ENCODE assay signal across 9 cellular contexts in the genomic region with DNA sequence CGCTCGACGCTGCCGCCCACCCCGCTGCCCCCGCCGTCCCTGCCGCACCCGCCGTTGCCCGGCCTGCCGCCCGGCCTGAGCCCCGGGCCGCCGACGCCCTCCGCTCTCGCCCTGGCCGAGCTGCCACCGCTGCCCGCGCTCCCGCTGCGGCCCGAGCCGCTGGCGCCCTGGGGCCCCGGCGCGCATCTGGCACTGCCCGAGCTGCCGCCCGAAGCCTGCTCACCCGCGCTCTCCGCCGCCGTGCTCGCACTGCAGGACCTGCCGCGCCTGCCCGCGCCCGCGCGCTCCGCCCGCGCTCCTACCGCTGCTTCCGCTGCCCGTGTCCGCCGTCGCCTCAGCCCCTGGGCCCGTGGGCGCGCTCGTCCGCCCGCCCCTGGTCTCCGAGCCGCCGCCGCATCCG. TPM values are rescaled to one million over a fixed set of nuclear protein-coding genes. Genes with fewer than 3 reads are reported as not detected.
DNase-seq lines count a peak whose midpoint lies in the region; ATAC-seq and TF ChIP-seq lines count a peak whose summit lies in the region.
"Had no signal": no experiment of that assay in that cellular context is flagged by ENCODE, and none has a peak within 500 bp of the region (broad histone marks: within the 10 kb centered on the region; RNA-seq: fewer than 3 reads in every experiment).

No MANE protein-coding gene starts in this region.

- H3K27ac ChIP-seq in C4-2B (peak overlapping the region; percentile 50; the same call in 1 of the 2 replicates), gastroesophageal sphincter (peak overlapping the region in 1 of 4 donors; percentile 71), SK-N-SH (ENCODE audit: low read depth in 2 of 2, low read length in 1 of 2) (no peak overlapping the region)
- H3K27ac ChIP-seq: SK-N-MC had no signal

- H3K27me3 ChIP-seq in MG63 (no peaks in the 10 kb centered on the region), gastroesophageal sphincter (peaks cover 68% of the 10 kb centered on the region), SK-N-SH (ENCODE audit: insufficient read depth) (no peaks in the 10 kb centered on the region)

- TF ChIP-seq EP300 in gastroesophageal sphincter (IDR thresholded peaks at IDR 0.05) (no peak), SK-N-SH (IDR thresholded peaks at IDR 0.05; ENCODE audit: borderline replicate concordance in 1 of 2, low read depth in 1 of 2, low read length in 1 of 2) (no peak)

- peaks cover 21% of the 10 kb centered on the region for H3K36me3 ChIP-seq in MG63
- no peaks in the 10 kb centered on the region for H3K36me3 ChIP-seq in gastroesophageal sphincter
- no peaks in the 10 kb centered on the region for H3K36me3 ChIP-seq in SK-N-SH (replicated peaks in 1 of 2; ENCODE audit: control insufficient read depth in 1 of 2, insufficient read depth in 2 of 2, low read length in 1 of 2)

- H3K4me3 ChIP-seq in MG63 (no peak overlapping the region), gastroesophageal sphincter (peak overlapping the region in 1 of 2 donors; percentile 44), SK-N-SH (ENCODE audit: low read depth in 2 of 2, low read length in 1 of 2) (peak overlapping the region in 1 of 2 experiments; percentile 47; a peak in 2 of 4 replicates)
- H3K4me3 ChIP-seq: SK-N-MC had no signal

- ATAC-seq in GM19328 (IDR thresholded peaks at IDR 0.05; ENCODE audit: unreplicated experiment) (peak; percentile 4), gastroesophageal sphincter (peak; percentile 20)

- WGBS in gastroesophageal sphincter (ENCODE audit: low coverage in 1 of 2), 2 donors: no CpG with 5 or more reads among the region's 67 CpGs
- WGBS in SK-N-SH (ENCODE audit: low lambda C conversion rate): no CpG with 5 or more reads among the region's 67 CpGs

- H3K9me3 ChIP-seq in MG63 (no peaks in the 10 kb centered on the region), gastroesophageal sphincter (no peaks in the 10 kb centered on the region), SK-N-SH (no peaks in the 10 kb centered on the region)

- no peak overlapping the region for H3K4me2 ChIP-seq in SK-N-SH

- H3K9ac ChIP-seq in SK-N-SH: no peak overlapping the region

- H3K79me2 ChIP-seq in SK-N-SH (ENCODE audit: insufficient read depth): no peaks in the 10 kb centered on the region

- no peak for TF ChIP-seq RAD21 in SK-N-SH (IDR thresholded peaks at IDR 0.05; ENCODE audit: low read length)

- TF ChIP-seq CTCF in C4-2B (conservative IDR thresholded peaks at IDR 0.05) (no peak), gastroesophageal sphincter (IDR thresholded peaks at IDR 0.05) (no peak), SK-N-SH (IDR thresholded peaks at IDR 0.05) (no peak)

- TF ChIP-seq POLR2A in gastroesophageal sphincter (IDR thresholded peaks at IDR 0.05): no peak

- POLR2A ChIA-PET in SK-N-SH (lab: Yijun Ruan, JAX): interaction anchor here (1.9 kb wide), 1 partner anchor 16 kb away, joined by 8 read pairs; a partner anchor contains a TSS

- DNase-seq in MG63 (peak; percentile 62), NCI-H2107 treated with DMSO at 0.1 percent for 48 hours (lab: John Stamatoyannopoulos, UW; ENCODE audit: unreplicated experiment) (no peak), SK-N-SH (no peak), GF-D8 (lab: John Stamatoyannopoulos, UW) (no peak)
- no peak for DNase-seq in activated CD8-positive, alpha-beta memory T cell treated with anti-CD3 and anti-CD28 coated beads for 24 hours

- H4K20me1 ChIP-seq in SK-N-SH (ENCODE audit: insufficient read depth): no peaks in the 10 kb centered on the region

- CTCF ChIA-PET in SK-N-SH (lab: Yijun Ruan, JAX): interaction anchor here (0.5 to 8.2 kb wide), 9 partner anchors 16 to 972 kb away, joined by 3 to 72 read pairs (median 4); a partner anchor contains a TSS

- H3K9me2 ChIP-seq in SK-N-SH: no peaks in the 10 kb centered on the region

- peaks cover 6% of the 10 kb centered on the region for H3F3A ChIP-seq in SK-N-SH (replicated peaks; ENCODE audit: insufficient read depth)

- no peak overlapping the region for H2AFZ ChIP-seq in SK-N-SH (ENCODE audit: low read depth)

- H3K4me1 ChIP-seq in gastroesophageal sphincter (peaks cover 0 to 11% (median 4%) of the 10 kb centered on the region in 3 donors), SK-N-SH (ENCODE audit: control insufficient read depth in 1 of 2, insufficient read depth in 2 of 2, low read depth in 1 of 2, low read length in 1 of 2) (peaks cover 0 to 3% of the 10 kb centered on the region in 2 experiments; a peak in 1 of 4 replicates)

TF ChIP-seq in SK-N-SH, 30 proteins besides CTCF, POLR2A, EP300 and RAD21:
- TF ChIP-seq MEF2A (IDR thresholded peaks at IDR 0.05; ENCODE audit: borderline replicate concordance, low read depth) (no peak), FOXJ3 (CRISPR knock-in tag; IDR thresholded peaks at IDR 0.05) (no peak), NFIC (IDR thresholded peaks at IDR 0.05; ENCODE audit: borderline replicate concordance) (no peak), MXI1 (IDR thresholded peaks at IDR 0.05; ENCODE audit: low read depth, low read length) (no peak), JUND (IDR thresholded peaks at IDR 0.05) (no peak), EZH2phosphoT487 (IDR thresholded peaks at IDR 0.05; ENCODE audit: borderline replicate concordance, low read depth) (no peak), RXRA (IDR thresholded peaks at IDR 0.05; ENCODE audit: borderline replicate concordance, low read depth) (no peak)
- TF ChIP-seq, protein P1, sequence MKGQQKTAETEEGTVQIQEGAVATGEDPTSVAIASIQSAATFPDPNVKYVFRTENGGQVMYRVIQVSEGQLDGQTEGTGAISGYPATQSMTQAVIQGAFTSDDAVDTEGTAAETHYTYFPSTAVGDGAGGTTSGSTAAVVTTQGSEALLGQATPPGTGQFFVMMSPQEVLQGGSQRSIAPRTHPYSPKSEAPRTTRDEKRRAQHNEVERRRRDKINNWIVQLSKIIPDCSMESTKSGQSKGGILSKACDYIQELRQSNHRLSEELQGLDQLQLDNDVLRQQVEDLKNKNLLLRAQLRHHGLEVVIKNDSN (IDR thresholded peaks at IDR 0.05; ENCODE audit: borderline replicate concordance, low read depth): no peak
TF ChIP-seq in SK-N-SH: peak in this region for 0.

RNA-seq across cellular contexts. Expression of a gene that starts 8.4 kb away (rescaled TPM):
- total RNA-seq in MG63 (2014; rRNA removed; shearing (Covaris generic); ENCODE audit: low replicate concordance): not detected in 2 replicates
- total RNA-seq in gastroesophageal sphincter: under 1 TPM in 2 of 4 donors, not detected in 2; 0.32 to 0.39 TPM
- polyA plus RNA-seq in SK-N-SH (2012; rRNA removed): 0.08 TPM in 1 of 2 replicates, not detected in the other
- polyA plus RNA-seq in SK-N-SH (2012; cell fraction: cytosol; rRNA removed): not detected in 2 replicates
- 0.52 and 0.67 TPM in 2 replicates for polyA plus RNA-seq in SK-N-SH (2012; cell fraction: nucleus; rRNA removed)

RNA-seq across cellular contexts. Expression of a gene that starts 13.7 kb away (rescaled TPM):
- total RNA-seq in MG63 (2014; rRNA removed; shearing (Covaris generic); ENCODE audit: low replicate concordance): not detected in 2 replicates
- total RNA-seq in gastroesophageal sphincter: not detected
- polyA plus RNA-seq in SK-N-SH (2012; rRNA removed): 0.20 and 0.24 TPM in 2 replicates
- 0.20 and 0.22 TPM in 2 replicates for polyA plus RNA-seq in SK-N-SH (2012; cell fraction: cytosol; rRNA removed)
- polyA plus RNA-seq in SK-N-SH (2012; cell fraction: nucleus; rRNA removed): 0.29 and 0.59 TPM in 2 replicates

RNA-seq across cellular contexts. Expression of a gene that starts 15.8 kb away (rescaled TPM):
- total RNA-seq in MG63 (2014; rRNA removed; shearing (Covaris generic); ENCODE audit: low replicate concordance): 541 and 602 TPM in 2 replicates
- 100 to 1,000 TPM in 2 of 4 donors, 10 to 100 TPM in 2; 26.0 to 135 (median 72.2) TPM for total RNA-seq in gastroesophageal sphincter
- polyA plus RNA-seq in SK-N-SH (2012; rRNA removed): 374 and 393 TPM in 2 replicates
- 170 and 271 TPM in 2 replicates for polyA plus RNA-seq in SK-N-SH (2012; cell fraction: cytosol; rRNA removed)
- polyA plus RNA-seq in SK-N-SH (2012; cell fraction: nucleus; rRNA removed): 272 and 346 TPM in 2 replicates

RNA-seq across cellular contexts. Expression of a gene that starts 19.4 kb away (rescaled TPM):
- total RNA-seq in MG63 (2014; rRNA removed; shearing (Covaris generic); ENCODE audit: low replicate concordance): 2.9 and 60.7 TPM in 2 replicates
- 10 to 100 TPM; 20.1 to 94.9 (median 40.5) TPM for total RNA-seq in gastroesophageal sphincter
- polyA plus RNA-seq in SK-N-SH (2012; rRNA removed): 34.7 and 54.9 TPM in 2 replicates
- polyA plus RNA-seq in SK-N-SH (2012; cell fraction: cytosol; rRNA removed): 28.1 and 29.7 TPM in 2 replicates
- 22.2 and 40.4 TPM in 2 replicates for polyA plus RNA-seq in SK-N-SH (2012; cell fraction: nucleus; rRNA removed)

RNA-seq across cellular contexts. Expression of a gene that starts 19.5 kb away (rescaled TPM):
- total RNA-seq in MG63 (2014; rRNA removed; shearing (Covaris generic); ENCODE audit: low replicate concordance): 63.2 and 118 TPM in 2 replicates
- 10 to 100 TPM; 17.6 to 28.2 (median 25.0) TPM for total RNA-seq in gastroesophageal sphincter
- polyA plus RNA-seq in SK-N-SH (2012; rRNA removed): 35.7 and 37.7 TPM in 2 replicates
- polyA plus RNA-seq in SK-N-SH (2012; cell fraction: cytosol; rRNA removed): 11.7 and 20.7 TPM in 2 replicates
- 114 and 139 TPM in 2 replicates for polyA plus RNA-seq in SK-N-SH (2012; cell fraction: nucleus; rRNA removed)
